In the genomic region with DNA sequence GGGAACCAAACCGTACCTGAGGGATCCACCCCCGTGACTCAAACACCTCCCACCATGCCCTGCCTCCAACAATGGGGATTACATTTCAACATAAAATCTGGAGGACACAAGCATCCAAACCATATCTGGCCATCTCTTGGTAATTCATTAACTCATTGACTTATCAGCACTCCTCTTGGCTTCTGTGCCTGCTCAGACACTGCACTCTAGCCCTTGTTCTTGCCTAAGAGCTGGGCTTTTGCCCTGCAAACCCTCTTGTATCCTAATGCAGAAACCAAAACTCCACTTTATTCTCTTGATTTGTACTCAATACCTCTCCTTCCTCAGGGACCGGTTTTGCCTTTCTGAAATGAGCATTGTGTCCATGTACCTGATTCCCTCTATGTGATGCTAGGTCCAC, we compare ENCODE assay signal across 26 cellular contexts.
"Had no signal": no experiment of that assay in that cellular context is flagged by ENCODE, and none has a peak within 500 bp of the region (broad histone marks: within the 10 kb centered on the region; RNA-seq: fewer than 3 reads in every experiment).

No MANE protein-coding gene starts in this region.

- H3K4me3 ChIP-seq: left lung, lung, neural progenitor cell, ovary, right atrium auricular region, skin epidermis, stomach, testis, thyroid gland, transverse colon, upper lobe of left lung, vagina had no signal

- H3K4me1 ChIP-seq: left lung, neural progenitor cell, right atrium auricular region, stomach, testis, thyroid gland, transverse colon, upper lobe of left lung, vagina had no signal

- FAIRE-seq: islet of Langerhans had no signal

- H3K27ac ChIP-seq: left lung, neural progenitor cell, ovary, right atrium auricular region, skin epidermis, stomach, testis, thyroid gland, transverse colon, upper lobe of left lung, vagina had no signal

- H3K9me3 ChIP-seq: ovary, testis, thyroid gland, transverse colon, upper lobe of left lung, vagina had no signal

- H3K27me3 ChIP-seq: left lung, ovary, right atrium auricular region, stomach, testis, thyroid gland, transverse colon, upper lobe of left lung, vagina had no signal

- H3K36me3 ChIP-seq: left lung, neural progenitor cell, ovary, right atrium auricular region, stomach, thyroid gland, transverse colon, upper lobe of left lung, vagina had no signal

- DNase-seq: hypothalamus; immature natural killer cell; left cardiac atrium; left lung; mesendoderm; naive B cell; natural killer cell; nephron progenitor cell; ovary; stimulated activated CD4-positive, alpha-beta T cell treated with anti-CD3 and anti-CD28 coated beads, Interleukin-12 subunit alpha, Interleukin-12 subunit beta, amount 100 ng/mL, for 4 hours; stimulated activated CD4-positive, alpha-beta T cell treated with anti-CD3 and anti-CD28 coated beads, Interleukin-15, amount 100 ng/mL, for 24 hours; stimulated activated CD4-positive, alpha-beta T cell treated with anti-CD3 and anti-CD28 coated beads, Interleukin-2, amount 100 ng/mL, for 24 hours; stimulated activated CD4-positive, alpha-beta T cell treated with anti-CD3 and anti-CD28 coated beads, Interleukin-4, amount 100 ng/mL, for 1 hour; stimulated activated naive B cell treated with anti-CD40 and anti-IgM and Interleukin-4, amounts not matched to agents 10 μg/mL and 1 μg/mL and 100 μg/mL, for 72 hours; stimulated activated naive CD8-positive, alpha-beta T cell treated with anti-CD3 and anti-CD28 coated beads, Interleukin-15, Interleukin-2, amounts not matched to agents 100 U/mL and 50 U/mL, for 24 hours; stomach; testis; thyroid gland; transverse colon; upper lobe of left lung had no signal

- H3K9ac ChIP-seq: neural progenitor cell had no signal
